Comparison of ENCODE assay signal across 8 cellular contexts in genomic region chr1:97920832-97921571, GRCh38. TPM values are rescaled to one million over a fixed set of nuclear protein-coding genes. Genes with fewer than 3 reads are reported as not detected.
DNase-seq lines count a peak whose midpoint lies in the region; ATAC-seq and TF ChIP-seq lines count a peak whose summit lies in the region.

DPYD (minus strand) TSS chr1:97921034; CDS start chr1:97920922, 112 bp downstream.

- peak within 1 kb of the TSS; percentile 90 for H3K4me3 ChIP-seq in fibroblast of mammary gland (ENCODE audit: control insufficient read depth, low read depth, low read length)

- intact Hi-C loops in natural killer cell (cut with micrococcal nuclease), result no loop called here

- peaks cover 43 to 48% of the 10 kb centered on the region in 2 donors for H3K4me1 Mint-ChIP-seq in natural killer cell

- H3K36me3 ChIP-seq in KOPT-K1 (ENCODE audit: insufficient read depth, low read length), result no peaks in the 10 kb centered on the region

- H3K9me3 Mint-ChIP-seq in natural killer cell, result no peaks in the 10 kb centered on the region

- peak within 1 kb of the TSS; percentile 97 for H3K4me3 Mint-ChIP-seq in natural killer cell

- peak; percentile 89 for ATAC-seq in GM21825 (IDR thresholded peaks at IDR 0.05; ENCODE audit: unreplicated experiment)
- ATAC-seq in natural killer cell, result peak; percentile 85 to 95 (median 88)

- TF ChIP-seq CTCF in fibroblast of mammary gland (conservative IDR thresholded peaks at IDR 0.05; ENCODE audit: control insufficient read depth, insufficient read depth, low read depth, low read length), result no peak
- TF ChIP-seq CTCF in natural killer cell (IDR thresholded peaks at IDR 0.05), result no peak

- no peaks in the 10 kb centered on the region for H3K27me3 Mint-ChIP-seq in natural killer cell (ENCODE audit: low read depth in 2 of 2)

- no peaks in the 10 kb centered on the region for H3K36me3 Mint-ChIP-seq in natural killer cell

- H3K27ac Mint-ChIP-seq in natural killer cell, result peak within 1 kb of the TSS; percentile 91 to 94

- H3K27ac ChIP-seq in KOPT-K1 (ENCODE audit: low read depth, low read length, poor library complexity, severe bottlenecking), result peak within 1 kb of the TSS; percentile 97

- H3K9me3 ChIP-seq in KOPT-K1 (ENCODE audit: insufficient read depth, low read length, poor library complexity, severe bottlenecking), result no peaks in the 10 kb centered on the region

- DNase-seq in DMS79 treated with DMSO at 0.1 percent for 48 hours (lab: John Stamatoyannopoulos, UW) (peak; percentile 48), RPMI7951 (ENCODE audit: low read depth) (peak; percentile 92), fibroblast of mammary gland (ENCODE audit: low read depth) (peak; percentile 79), natural killer cell (peak; percentile 80)
- DNase-seq in activated T-helper 1 cell treated with anti-CD3 and anti-CD28 coated beads, Interleukin-2, amount 50 U/mL, for 16 hours (ENCODE audit: low read depth in 1 of 2, low spot score in 1 of 2), result peak; percentile 66 to 74
- peak; percentile 83 for DNase-seq in stimulated activated naive CD4-positive, alpha-beta T cell treated with Interleukin-2 at 50 U/mL for 16 hours (lab: John Stamatoyannopoulos, UW)

RNA-seq across cellular contexts. Expression of gene DPYD, which starts in this region (rescaled TPM):
- total RNA-seq in RPMI7951 (2014; rRNA removed; shearing (Covaris generic)), result 32.5 and 35.8 TPM in 2 replicates
- 10 to 100 TPM; 56.6 to 66.7 (median 56.9) TPM for total RNA-seq in natural killer cell

Comparison
In these comparisons a context has a peak if more than half of its experiments do, and no peak if none do; other contexts are left out.
1. Peak in every context shown above with its lines: DNase-seq, ATAC-seq, H3K4me3 ChIP-seq and H3K27ac ChIP-seq.